ENCODE assay signal across 2 cellular contexts in the genomic region with DNA sequence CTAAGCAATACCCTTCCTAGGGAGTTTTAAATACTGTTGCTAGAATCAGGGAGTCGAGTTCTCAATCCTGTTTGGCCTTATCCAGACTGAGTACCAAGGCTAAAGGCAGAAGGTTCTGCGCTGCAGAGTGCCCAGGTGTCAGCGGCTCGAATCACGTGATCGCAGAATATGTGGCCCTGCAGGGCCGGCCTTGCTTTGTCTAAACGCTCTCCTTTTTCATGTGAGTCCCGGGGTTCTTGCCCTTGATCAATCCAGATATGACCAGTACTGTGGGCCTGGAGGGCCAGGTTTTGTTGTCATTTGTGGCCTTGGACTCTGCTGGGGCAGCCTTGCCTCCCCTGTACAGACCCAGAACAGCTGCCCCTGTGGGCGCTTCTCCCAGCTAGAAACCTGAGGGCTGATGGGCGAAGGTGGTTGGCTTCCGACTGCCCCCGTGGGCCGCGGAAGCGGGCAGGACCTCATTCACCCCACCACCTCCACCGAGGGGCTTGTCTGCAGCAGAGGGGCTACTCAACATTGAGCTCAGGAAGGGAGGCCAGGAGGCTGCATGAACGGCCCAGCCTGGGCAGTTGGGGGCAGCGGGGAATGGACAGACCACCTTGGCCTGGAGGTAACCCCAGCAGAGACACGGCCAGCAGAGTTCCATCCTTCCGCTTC.
TF ChIP-seq lines count a peak whose summit lies in the region.

No MANE protein-coding gene starts in this region.

TF ChIP-seq in IMR-90, 13 proteins besides CTCF, POLR2A, EP300 and RAD21:
- TF ChIP-seq MAZ (IDR thresholded peaks at IDR 0.05; ENCODE audit: borderline replicate concordance, low read depth, low read length): no peak
- no peak for TF ChIP-seq RCOR1 (IDR thresholded peaks at IDR 0.05; ENCODE audit: insufficient replicate concordance, low read length)
- TF ChIP-seq USF2 (IDR thresholded peaks at IDR 0.05; ENCODE audit: low read depth, low read length): no peak
- no peak for TF ChIP-seq MAFK (IDR thresholded peaks at IDR 0.05; ENCODE audit: low read depth, low read length)
- no peak for TF ChIP-seq RFX5 (IDR thresholded peaks at IDR 0.05; ENCODE audit: low read depth, low read length)
- no peak for TF ChIP-seq FOS (IDR thresholded peaks at IDR 0.05; ENCODE audit: low read depth, low read length)
- no peak for TF ChIP-seq CHD1 (IDR thresholded peaks at IDR 0.05; ENCODE audit: low read depth, low read length)
- no peak for TF ChIP-seq MXI1 (IDR thresholded peaks at IDR 0.05; ENCODE audit: borderline replicate concordance, low read depth, low read length)
TF ChIP-seq in IMR-90: peak in this region for 0.

TF ChIP-seq in WTC11, 78 proteins besides CTCF, POLR2A, EP300 and RAD21:
- TF ChIP-seq AR (CRISPR knock-in tag; IDR thresholded peaks at IDR 0.05): no peak
- no peak for TF ChIP-seq ZNF263 (CRISPR knock-in tag; IDR thresholded peaks at IDR 0.05; ENCODE audit: low read depth)
TF ChIP-seq in WTC11: peak in this region for 0.
